ENCODE assay signal across 8 cellular contexts in the genomic region with DNA sequence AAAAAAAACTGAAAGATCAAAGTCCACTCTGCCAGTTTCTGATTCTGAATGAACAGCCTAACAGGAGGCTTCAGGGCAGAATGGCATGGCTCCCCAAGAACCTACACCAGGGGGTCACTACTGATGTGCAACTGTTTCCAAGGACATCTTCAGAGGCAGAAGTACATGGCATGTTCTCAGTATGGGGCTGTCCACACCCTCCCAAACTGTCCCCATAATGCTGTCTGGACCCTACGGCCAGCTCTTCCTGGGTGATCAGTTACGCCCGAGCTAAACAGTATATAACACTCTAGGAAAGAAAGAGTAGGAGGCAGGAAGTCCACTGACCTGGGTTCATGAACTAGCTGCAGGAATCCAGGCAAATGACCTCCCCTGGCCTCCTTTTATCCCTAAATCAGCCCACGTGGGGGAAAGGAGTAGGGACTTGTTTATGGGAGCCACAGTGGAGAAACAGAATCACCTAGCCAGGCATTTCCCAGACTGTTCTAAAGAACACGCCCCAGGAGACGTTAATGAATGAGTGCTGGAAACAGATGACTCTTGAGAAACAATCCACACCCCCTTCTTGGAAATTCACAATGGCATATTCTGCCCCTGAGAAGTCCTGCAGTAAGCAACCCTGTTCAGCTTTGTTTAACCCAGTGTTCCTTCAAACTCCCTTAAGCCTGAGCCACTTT. TPM values are rescaled to one million over a fixed set of nuclear protein-coding genes. Genes with fewer than 3 reads are reported as not detected.
A peak's percentile ranks its signal among the peaks of the same experiment; 100 is the strongest.
DNase-seq lines count a peak whose midpoint lies in the region; ATAC-seq and TF ChIP-seq lines count a peak whose summit lies in the region.

No MANE protein-coding gene starts in this region.

- no peaks in the 10 kb centered on the region for H3K9me3 ChIP-seq in mononuclear cell (ENCODE audit: low read depth, low read length)

- peaks cover 78% of the 10 kb centered on the region for H3K4me1 Mint-ChIP-seq in activated naive CD4-positive, alpha-beta T cell treated with anti-CD3 and anti-CD28 coated beads, Interleukin-2, amount 50 U/mL, for 24 hours
- peaks cover 72% of the 10 kb centered on the region for H3K4me1 Mint-ChIP-seq in chondrocyte (ENCODE audit: low read depth)

- peak overlapping the region; percentile 99 for H3K27ac ChIP-seq in urinary bladder (ENCODE audit: low read depth)

- WGBS in urinary bladder, result 29% methylated on average over 6 of the region's 6 CpGs

- no peak for DNase-seq in activated naive CD4-positive, alpha-beta T cell treated with anti-CD3 and anti-CD28 coated beads, Interleukin-2, amount 50 U/mL, for 16 hours
- no peak for DNase-seq in chondrocyte (ENCODE audit: low spot score)
- no peak for DNase-seq in NCI-H2171 (lab: John Stamatoyannopoulos, UW)
- no peak for DNase-seq in ureter (ENCODE audit: low spot score)

- no peak for TF ChIP-seq CTCF in chondrocyte (IDR thresholded peaks at IDR 0.05)

- no peaks in the 10 kb centered on the region for H3K27me3 ChIP-seq in mononuclear cell (ENCODE audit: insufficient read depth, low read length)

- peak overlapping the region; percentile 92 for H3K4me3 Mint-ChIP-seq in activated naive CD4-positive, alpha-beta T cell treated with anti-CD3 and anti-CD28 coated beads, Interleukin-2, amount 50 U/mL, for 24 hours
- peak overlapping the region; percentile 87 for H3K4me3 Mint-ChIP-seq in chondrocyte (ENCODE audit: unreplicated experiment)

- peak overlapping the region; percentile 94 for H3K27ac Mint-ChIP-seq in activated naive CD4-positive, alpha-beta T cell treated with anti-CD3 and anti-CD28 coated beads, Interleukin-2, amount 50 U/mL, for 24 hours
- H3K27ac Mint-ChIP-seq in chondrocyte (ENCODE audit: unreplicated experiment), result peak overlapping the region; percentile 90

- H3K36me3 Mint-ChIP-seq in activated naive CD4-positive, alpha-beta T cell treated with anti-CD3 and anti-CD28 coated beads, Interleukin-2, amount 50 U/mL, for 24 hours, result no peaks in the 10 kb centered on the region
- H3K36me3 Mint-ChIP-seq in chondrocyte (ENCODE audit: low read depth), result peaks cover 2% of the 10 kb centered on the region

- H3K9me3 Mint-ChIP-seq in activated naive CD4-positive, alpha-beta T cell treated with anti-CD3 and anti-CD28 coated beads, Interleukin-2, amount 50 U/mL, for 24 hours, result no peaks in the 10 kb centered on the region
- no peaks in the 10 kb centered on the region for H3K9me3 Mint-ChIP-seq in chondrocyte (ENCODE audit: low read depth)

- H3K36me3 ChIP-seq in urinary bladder (ENCODE audit: insufficient read depth), result no peaks in the 10 kb centered on the region

- ATAC-seq in HG03159 (IDR thresholded peaks at IDR 0.05; ENCODE audit: unreplicated experiment), result no peak

- no peaks in the 10 kb centered on the region for H3K27me3 Mint-ChIP-seq in activated naive CD4-positive, alpha-beta T cell treated with anti-CD3 and anti-CD28 coated beads, Interleukin-2, amount 50 U/mL, for 24 hours
- no peaks in the 10 kb centered on the region for H3K27me3 Mint-ChIP-seq in chondrocyte (ENCODE audit: low read depth)

- H3K4me3 ChIP-seq in mononuclear cell (ENCODE audit: low read length) (peak overlapping the region; percentile 83), urinary bladder (ENCODE audit: low read depth, low read length) (no peak overlapping the region)

- H3K4me1 ChIP-seq in mononuclear cell (ENCODE audit: insufficient read depth, low read length) (peaks cover 93% of the 10 kb centered on the region), urinary bladder (ENCODE audit: insufficient read depth) (peaks cover 4% of the 10 kb centered on the region)

RNA-seq across cellular contexts. Expression of gene TMBIM1, which starts 2.5 kb away (rescaled TPM):
- total RNA-seq in chondrocyte, result 69.6 to 100 TPM (median 96.1 TPM) in 3 replicates
- total RNA-seq in mononuclear cell, result 87.5 TPM
- 127 TPM for total RNA-seq in urinary bladder
- 180 TPM for polyA plus RNA-seq in urinary bladder
- total RNA-seq in ureter, result 256 TPM

RNA-seq across cellular contexts. Expression of gene PNKD, which starts 19.5 kb away (rescaled TPM):
- 28.9 to 49.9 TPM (median 31.3 TPM) in 3 replicates for total RNA-seq in chondrocyte
- total RNA-seq in mononuclear cell, result 14.2 TPM
- 24.6 TPM for total RNA-seq in urinary bladder
- 92.7 TPM for polyA plus RNA-seq in urinary bladder
- total RNA-seq in ureter, result 66.2 TPM

RNA-seq across cellular contexts. Expression of gene AAMP, which starts 19.8 kb away (rescaled TPM):
- 39.6 to 42.6 TPM (median 42.4 TPM) in 3 replicates for total RNA-seq in chondrocyte
- total RNA-seq in mononuclear cell, result 27.1 TPM
- 75.9 TPM for total RNA-seq in urinary bladder
- polyA plus RNA-seq in urinary bladder, result 139 TPM
- 82.0 TPM for total RNA-seq in ureter

RNA-seq across cellular contexts. Expression of gene GPBAR1, which starts 29.0 kb away (rescaled TPM):
- total RNA-seq in chondrocyte (0.10 to 0.26 TPM (median 0.22 TPM) in 3 replicates), mononuclear cell (2.9 TPM), urinary bladder (1.6 TPM), ureter (1.5 TPM)
- 19.3 TPM for polyA plus RNA-seq in urinary bladder
